ENCODE assay signal across 2 cellular contexts in genomic region chr19:6429419-6430221, GRCh38.
TF ChIP-seq lines count a peak whose summit lies in the region.

No MANE protein-coding gene starts in this region.

TF ChIP-seq in HEK293, 187 proteins besides CTCF, POLR2A, EP300 and RAD21:
- TF ChIP-seq ZNF510 (tag by site-specific recombination; IDR thresholded peaks at IDR 0.05; ENCODE audit: insufficient replicate concordance) (no peak), SP2 (tag by site-specific recombination; IDR thresholded peaks at IDR 0.05) (peak; percentile 45; the same call in 1 of the 2 replicates), SP3 (tag by site-specific recombination; IDR thresholded peaks at IDR 0.05) (peak; percentile 93), PRDM1 (tag by site-specific recombination; IDR thresholded peaks at IDR 0.05) (peak; percentile 98), ZNF214 (tag by site-specific recombination; IDR thresholded peaks at IDR 0.05; ENCODE audit: borderline replicate concordance) (peak; percentile 70; the same call in 1 of the 2 replicates), ZFHX2 (tag by site-specific recombination; conservative IDR thresholded peaks at IDR 0.05) (peak; percentile 42; the same call in 1 of the 2 replicates), ZNF747 (tag by site-specific recombination; IDR thresholded peaks at IDR 0.05) (no peak), ZNF366 (tag by site-specific recombination; conservative IDR thresholded peaks at IDR 0.05) (peak; percentile 96), ZBTB7A (tag by site-specific recombination; IDR thresholded peaks at IDR 0.05; ENCODE audit: low read depth) (0 out of 2 replicates have a peak, but pooled peaks have one; percentile 42), EGR2 (tag by site-specific recombination; IDR thresholded peaks at IDR 0.05; ENCODE audit: low read depth) (peak; percentile 83; the same call in 1 of the 2 replicates)

TF ChIP-seq in K562, 482 proteins besides CTCF, POLR2A, EP300 and RAD21 (continues in another document):
- TF ChIP-seq HDAC3 (IDR thresholded peaks at IDR 0.05; ENCODE audit: borderline replicate concordance, partially characterized antibody) (no peak), ELF2 (CRISPR knock-in tag; IDR thresholded peaks at IDR 0.05) (no peak), E2F8 (IDR thresholded peaks at IDR 0.05; ENCODE audit: low read depth, partially characterized antibody) (no peak), MAZ (CRISPR knock-in tag; conservative IDR thresholded peaks at IDR 0.05 in 1 of 2, IDR thresholded peaks at IDR 0.05 in 1 of 2) (0 out of 4 replicates have a peak, but pooled peaks of 1 of the 2 experiments have one; percentile 29), ZNF77 (CRISPR knock-in tag; IDR thresholded peaks at IDR 0.05) (no peak), CHD7 (IDR thresholded peaks at IDR 0.05; ENCODE audit: low read depth, low read length) (no peak), CC2D1A (IDR thresholded peaks at IDR 0.05) (peak; percentile 56; the same call in 1 of the 2 replicates), NR2C2 (CRISPR knock-in tag; IDR thresholded peaks at IDR 0.05) (0 out of 2 replicates have a peak, but pooled peaks have one; percentile 37), NR2C2 (tag; IDR thresholded peaks at IDR 0.05) (no peak), RBBP5 (IDR thresholded peaks at IDR 0.05; ENCODE audit: borderline replicate concordance, insufficient read depth, low read length, poor library complexity, severe bottlenecking) (peak; percentile 35), MCM7 (IDR thresholded peaks at IDR 0.05) (no peak), TRIM24 (IDR thresholded peaks at IDR 0.05) (no peak), RFX5 (IDR thresholded peaks at IDR 0.05; ENCODE audit: low read depth, low read length) (no peak), ZBTB2 (IDR thresholded peaks at IDR 0.05) (peak; percentile 72; the same call in 1 of the 2 replicates), SETDB1 (IDR thresholded peaks at IDR 0.05; ENCODE audit: low read length) (no peak), JUN (IDR thresholded peaks at IDR 0.05; ENCODE audit: borderline replicate concordance, low read depth, low read length) (no peak), JUN (CRISPR knock-in tag; IDR thresholded peaks at IDR 0.05; ENCODE audit: borderline replicate concordance) (no peak), BCLAF1 (IDR thresholded peaks at IDR 0.05; ENCODE audit: borderline replicate concordance in 1 of 2, control insufficient read depth in 1 of 2, low read depth in 2 of 2, low read length in 1 of 2) (no peak), SAP30 (IDR thresholded peaks at IDR 0.05; ENCODE audit: borderline replicate concordance, insufficient read depth, low read depth, low read length, poor library complexity, severe bottlenecking) (peak; percentile 36), ZNF174 (CRISPR knock-in tag; IDR thresholded peaks at IDR 0.05) (no peak), NKRF (IDR thresholded peaks at IDR 0.05; ENCODE audit: borderline replicate concordance) (no peak), ZNF592 (IDR thresholded peaks at IDR 0.05) (peak; percentile 18; the same call in 1 of the 2 replicates)
